ENCODE assay signal across 17 cellular contexts in the genomic region with DNA sequence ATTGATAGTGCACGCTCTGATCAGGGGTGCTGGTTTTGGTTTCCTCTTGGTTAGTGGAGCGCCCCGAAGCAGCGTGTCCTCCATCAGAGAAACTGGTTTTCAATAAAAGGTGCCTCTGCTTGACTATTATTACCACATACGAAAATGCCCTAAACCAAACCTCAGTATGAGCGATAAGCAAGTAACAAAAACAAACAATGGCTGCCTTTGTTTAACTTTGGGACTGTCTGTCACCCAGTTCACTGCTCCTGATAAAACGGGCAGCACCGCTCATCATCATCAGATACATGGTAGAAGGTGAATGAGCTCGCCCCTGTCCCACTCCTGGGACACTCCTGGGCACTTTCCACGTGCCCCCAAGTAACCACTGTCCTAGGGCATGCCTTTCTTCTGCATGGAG. TPM values are rescaled to one million over a fixed set of nuclear protein-coding genes. Genes with fewer than 3 reads are reported as not detected.
DNase-seq lines count a peak whose midpoint lies in the region; ATAC-seq and TF ChIP-seq lines count a peak whose summit lies in the region.
"Had no signal": no experiment of that assay in that cellular context is flagged by ENCODE, and none has a peak within 500 bp of the region (broad histone marks: within the 10 kb centered on the region; RNA-seq: fewer than 3 reads in every experiment).

No MANE protein-coding gene starts in this region.

- H2BK15ac ChIP-seq in mesendoderm (replicated peaks; ENCODE audit: low read depth) = no peak overlapping the region

- H4K5ac ChIP-seq in mesendoderm (ENCODE audit: low read length) = no peak overlapping the region

- no peaks in the 10 kb centered on the region for H3K27me3 Mint-ChIP-seq in activated CD8-positive, alpha-beta memory T cell treated with anti-CD3 and anti-CD28 coated beads, Interleukin-2, amount 10 ng/mL, durations not matched to agents 7 days and 5 days
- H3K27me3 Mint-ChIP-seq: CD8-positive, alpha-beta memory T cell had no signal

- H3K4ac ChIP-seq in mesendoderm (ENCODE audit: low read depth, low read length) = no peak overlapping the region

- no peaks in the 10 kb centered on the region for H3K79me2 ChIP-seq in mesendoderm (ENCODE audit: control insufficient read depth, insufficient read depth, low read length)

- H3K56ac ChIP-seq in mesendoderm (ENCODE audit: low read length) = no peak overlapping the region

- H3K27me3 ChIP-seq in WERI-Rb-1 (ENCODE audit: insufficient read depth, low read depth, severe bottlenecking) = no peaks in the 10 kb centered on the region
- H3K27me3 ChIP-seq in mesendoderm (ENCODE audit: insufficient read depth, low read length, poor library complexity) = no peaks in the 10 kb centered on the region
- H3K27me3 ChIP-seq: BLaER1 had no signal

- no peak for TF ChIP-seq CTCF in HEK293 (tag by site-specific recombination; IDR thresholded peaks at IDR 0.05)
- TF ChIP-seq CTCF in WERI-Rb-1 (IDR thresholded peaks at IDR 0.05; ENCODE audit: low read depth, low read length) = no peak

- H3K9ac ChIP-seq in mesendoderm (ENCODE audit: low read length) = no peak overlapping the region
- H3K9ac ChIP-seq: BLaER1 had no signal

- DNase-seq in activated CD8-positive, alpha-beta memory T cell treated with anti-CD3 and anti-CD28 coated beads, Interleukin-2, amount 10 ng/mL, durations not matched to agents 7 days and 5 days = no peak
- DNase-seq in activated CD8-positive, alpha-beta memory T cell treated with anti-CD3 and anti-CD28 coated beads, Interleukin-2, amount 50 U/mL, for 48 hours = no peak
- DNase-seq in WERI-Rb-1 = no peak
- DNase-seq in mesendoderm = no peak
- DNase-seq in MV-4-11 (lab: John Stamatoyannopoulos, UW) = no peak
- no peak for DNase-seq in posterior vena cava (ENCODE audit: low spot score)
- DNase-seq: 8988T; AML-193; CD8-positive, alpha-beta memory T cell; DMS79 treated with DMSO at 0.1 percent for 48 hours; EL; H7 had no signal

- no peak overlapping the region for H3K4me2 ChIP-seq in mesendoderm (ENCODE audit: low read length)
- H3K4me2 ChIP-seq: BLaER1, GM23338 had no signal

- POLR2A ChIA-PET in HEK293 (lab: Yijun Ruan, JAX) = interaction anchor here (0.5 to 0.7 kb wide), 3 partner anchors 129 to 910 kb away, joined by 3 to 5 read pairs (median 5); partner anchors contain the start of gene DDX52

- CTCF ChIA-PET in activated CD8-positive, alpha-beta memory T cell treated with anti-CD3 and anti-CD28 coated beads, Interleukin-2, amount 10 ng/mL, durations not matched to agents 7 days and 5 days (lab: Charles Lee) = interaction anchor here (1.1 to 1.3 kb wide), 2 partner anchors 10 to 20 kb away, joined by 3 read pairs; no protein-coding TSS in a partner anchor
- CTCF ChIA-PET in HEK293 (lab: Yijun Ruan, JAX) = interaction anchor here (0.6 to 2.7 kb wide), 5 partner anchors 8 to 1154 kb away, joined by 3 to 11 read pairs (median 4); no protein-coding TSS in a partner anchor

- H3K36me3 Mint-ChIP-seq in activated CD8-positive, alpha-beta memory T cell treated with anti-CD3 and anti-CD28 coated beads, Interleukin-2, amount 10 ng/mL, durations not matched to agents 7 days and 5 days = peaks cover 28% of the 10 kb centered on the region

- H2BK120ac ChIP-seq in mesendoderm (ENCODE audit: low read depth, low read length) = no peak overlapping the region

- peaks cover 2% of the 10 kb centered on the region for H3K4me1 Mint-ChIP-seq in activated CD8-positive, alpha-beta memory T cell treated with anti-CD3 and anti-CD28 coated beads, Interleukin-2, amount 10 ng/mL, durations not matched to agents 7 days and 5 days

- ATAC-seq in activated CD8-positive, alpha-beta memory T cell treated with anti-CD3 and anti-CD28 coated beads, Interleukin-2, amount 10 ng/mL, durations not matched to agents 7 days and 5 days = no peak
- ATAC-seq in HG02970 (IDR thresholded peaks at IDR 0.05; ENCODE audit: low FRiP score, unreplicated experiment) = no peak
- ATAC-seq: GM23338 had no signal

- no peaks in the 10 kb centered on the region for H3K9me3 Mint-ChIP-seq in activated CD8-positive, alpha-beta memory T cell treated with anti-CD3 and anti-CD28 coated beads, Interleukin-2, amount 10 ng/mL, durations not matched to agents 7 days and 5 days (ENCODE audit: low read depth)
- H3K9me3 Mint-ChIP-seq: CD8-positive, alpha-beta memory T cell; GM23338 had no signal

- no peak overlapping the region for H2AK5ac ChIP-seq in mesendoderm (ENCODE audit: low read length)

- H3K18ac ChIP-seq in mesendoderm (ENCODE audit: low read length) = no peak overlapping the region

- H3K36me3 ChIP-seq in HEK293 (ENCODE audit: control insufficient read depth in 2 of 2, insufficient read depth in 1 of 2, low read length in 2 of 2) (peaks cover 20 to 64% of the 10 kb centered on the region in 2 experiments), WERI-Rb-1 (peaks cover 54% of the 10 kb centered on the region), mesendoderm (ENCODE audit: control insufficient read depth, insufficient read depth, low read length) (no peaks in the 10 kb centered on the region)

- H3K4me3 Mint-ChIP-seq in activated CD8-positive, alpha-beta memory T cell treated with anti-CD3 and anti-CD28 coated beads, Interleukin-2, amount 10 ng/mL, durations not matched to agents 7 days and 5 days = no peak overlapping the region
- H3K4me3 Mint-ChIP-seq: CD8-positive, alpha-beta memory T cell; GM23338 had no signal

- no peak overlapping the region for H3K23ac ChIP-seq in mesendoderm (ENCODE audit: low read length)

- H2BK5ac ChIP-seq in mesendoderm (ENCODE audit: low read length) = no peak overlapping the region

- H3K27ac ChIP-seq in HEK293 (ENCODE audit: extremely low read depth, low read depth, low read length) (0 out of 2 replicates have a peak overlapping the region, but pooled peaks have one; percentile 7), WERI-Rb-1 (peak overlapping the region; percentile 70), mesendoderm (ENCODE audit: low read depth, low read length) (peak overlapping the region; percentile 33)
- H3K27ac ChIP-seq: BLaER1, HL-60 had no signal

- no peak overlapping the region for H3K4me3 ChIP-seq in HEK293 (ENCODE audit: low read depth, low read length)
- no peak overlapping the region for H3K4me3 ChIP-seq in WERI-Rb-1 (ENCODE audit: low read depth, low read length)
- no peak overlapping the region for H3K4me3 ChIP-seq in mesendoderm (ENCODE audit: low read length)
- H3K4me3 ChIP-seq: BLaER1, GM23338 had no signal

- peak overlapping the region; percentile 32 for H3K27ac Mint-ChIP-seq in activated CD8-positive, alpha-beta memory T cell treated with anti-CD3 and anti-CD28 coated beads, Interleukin-2, amount 10 ng/mL, durations not matched to agents 7 days and 5 days
- H3K27ac Mint-ChIP-seq: GM23338 had no signal

- H3K4me1 ChIP-seq in HEK293 (ENCODE audit: control insufficient read depth, insufficient read depth, low read length) (peaks cover 7% of the 10 kb centered on the region), mesendoderm (ENCODE audit: control insufficient read depth, low read depth, low read length) (no peaks in the 10 kb centered on the region)

- H3K9me3 ChIP-seq in HEK293 (ENCODE audit: control insufficient read depth, insufficient read depth, low read depth, low read length) (no peaks in the 10 kb centered on the region), WERI-Rb-1 (ENCODE audit: severe bottlenecking) (no peaks in the 10 kb centered on the region)
- H3K9me3 ChIP-seq: BLaER1 had no signal

- H3K79me1 ChIP-seq in mesendoderm (ENCODE audit: low read length) = no peaks in the 10 kb centered on the region

- intact Hi-C loops in posterior vena cava (cut with DNase I) = no loop called here

- H4K8ac ChIP-seq in mesendoderm (ENCODE audit: low read depth, low read length) = no peak overlapping the region

- no CpG with 5 or more reads among the region's 10 CpGs for WGBS in mesendoderm (ENCODE audit: extremely low coverage, insufficient coverage, low lambda C conversion rate)

TF ChIP-seq in HEK293, 187 proteins besides CTCF, POLR2A, EP300 and RAD21 (continues in another document):
- no peak for TF ChIP-seq ZNF10 (tag by site-specific recombination; IDR thresholded peaks at IDR 0.05)
- no peak for TF ChIP-seq IKZF3 (tag by site-specific recombination; IDR thresholded peaks at IDR 0.05)
- no peak for TF ChIP-seq ZFHX2 (tag by site-specific recombination; conservative IDR thresholded peaks at IDR 0.05)
- no peak for TF ChIP-seq ZNF366 (tag by site-specific recombination; conservative IDR thresholded peaks at IDR 0.05)
- TF ChIP-seq ZNF530 (tag by site-specific recombination; IDR thresholded peaks at IDR 0.05; ENCODE audit: low read depth) = no peak
- no peak for TF ChIP-seq ZNF114 (tag by site-specific recombination; IDR thresholded peaks at IDR 0.05)
- no peak for TF ChIP-seq ZNF626 (tag by site-specific recombination; IDR thresholded peaks at IDR 0.05)
- peak; percentile 29; the same call in 1 of the 2 replicates for TF ChIP-seq ZBTB20 (tag by site-specific recombination; IDR thresholded peaks at IDR 0.05)
- peak; percentile 66; the same call in 1 of the 2 replicates for TF ChIP-seq OSR2 (tag by site-specific recombination; IDR thresholded peaks at IDR 0.05)
- no peak for TF ChIP-seq ZNF175 (tag by site-specific recombination; IDR thresholded peaks at IDR 0.05)
- no peak for TF ChIP-seq ZSCAN16 (tag by site-specific recombination; IDR thresholded peaks at IDR 0.05)
- no peak for TF ChIP-seq ZNF174 (tag by site-specific recombination; IDR thresholded peaks at IDR 0.05)
- TF ChIP-seq ZNF501 (tag by site-specific recombination; IDR thresholded peaks at IDR 0.05) = no peak
- no peak for TF ChIP-seq SCRT2 (tag by site-specific recombination; IDR thresholded peaks at IDR 0.05)
- TF ChIP-seq, protein P1, sequence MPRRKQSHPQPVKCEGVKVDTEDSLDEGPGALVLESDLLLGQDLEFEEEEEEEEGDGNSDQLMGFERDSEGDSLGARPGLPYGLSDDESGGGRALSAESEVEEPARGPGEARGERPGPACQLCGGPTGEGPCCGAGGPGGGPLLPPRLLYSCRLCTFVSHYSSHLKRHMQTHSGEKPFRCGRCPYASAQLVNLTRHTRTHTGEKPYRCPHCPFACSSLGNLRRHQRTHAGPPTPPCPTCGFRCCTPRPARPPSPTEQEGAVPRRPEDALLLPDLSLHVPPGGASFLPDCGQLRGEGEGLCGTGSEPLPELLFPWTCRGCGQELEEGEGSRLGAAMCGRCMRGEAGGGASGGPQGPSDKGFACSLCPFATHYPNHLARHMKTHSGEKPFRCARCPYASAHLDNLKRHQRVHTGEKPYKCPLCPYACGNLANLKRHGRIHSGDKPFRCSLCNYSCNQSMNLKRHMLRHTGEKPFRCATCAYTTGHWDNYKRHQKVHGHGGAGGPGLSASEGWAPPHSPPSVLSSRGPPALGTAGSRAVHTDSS (tag by site-specific recombination; IDR thresholded peaks at IDR 0.05) = no peak
- TF ChIP-seq FEZF1 (tag by site-specific recombination; IDR thresholded peaks at IDR 0.05) = peak; percentile 73; the same call in 1 of the 2 replicates

RNA-seq across cellular contexts. Expression of gene DUSP14, which starts 24.0 kb away (rescaled TPM):
- 10 to 100 TPM; 11.4 to 16.9 TPM for total RNA-seq in activated CD8-positive, alpha-beta memory T cell treated with anti-CD3 and anti-CD28 coated beads, Interleukin-2, amount 10 ng/mL, durations not matched to agents 7 days and 5 days
- polyA plus RNA-seq in mesendoderm (2013, experiment 1 of 2) = 15.9 TPM
- 15.9 TPM for polyA plus RNA-seq in mesendoderm (2013, experiment 2 of 2)
- 10 to 100 TPM; 13.5 to 15.6 TPM for total RNA-seq in posterior vena cava

Comparison
In these comparisons a context has a peak if more than half of its experiments do, and no peak if none do; other contexts are left out.
1. H3K27ac ChIP-seq: peak in every context shown above with its lines; median percentile 70 in WERI-Rb-1; 33 in mesendoderm; 7 in HEK293.